Comparison of ENCODE assay signal across 24 cellular contexts in genomic region chr2:36360834-36361233, GRCh38. TPM values are rescaled to one million over a fixed set of nuclear protein-coding genes. Genes with fewer than 3 reads are reported as not detected.
DNase-seq lines count a peak whose midpoint lies in the region; ATAC-seq, FAIRE-seq and TF ChIP-seq lines count a peak whose summit lies in the region.
"Had no signal": no experiment of that assay in that cellular context is flagged by ENCODE, and none has a peak within 500 bp of the region (broad histone marks: within the 10 kb centered on the region; RNA-seq: fewer than 3 reads in every experiment).

No MANE protein-coding gene starts in this region.

- peaks cover 73% of the 10 kb centered on the region for H3K4me1 Mint-ChIP-seq in osteocyte (ENCODE audit: unreplicated experiment)
- H3K4me1 Mint-ChIP-seq in activated T-helper 1 cell treated with anti-CD3 and anti-CD28 coated beads, Interleukin-12 subunit alpha, Interleukin-12 subunit beta, Interleukin-2, Interleukin-4 antibody, amounts not matched to agents 30 ng/mL and 10 ng/mL and 1 ng/mL, durations not matched to agents 14 hours and 24 hours and 36 hours (ENCODE audit: low read depth), result peaks cover 30% of the 10 kb centered on the region
- peaks cover 21% of the 10 kb centered on the region for H3K4me1 Mint-ChIP-seq in activated CD8-positive, alpha-beta memory T cell treated with anti-CD3 and anti-CD28 coated beads, Interleukin-2, amount 10 ng/mL, durations not matched to agents 7 days and 5 days

- H3K27me3 ChIP-seq in HepG2 (ENCODE audit: control insufficient read depth in 1 of 2, insufficient read depth in 2 of 2, low read length in 2 of 2) (no peaks in the 10 kb centered on the region; a peak in 1 of 5 replicates), right lobe of liver (peaks cover 0 to 7% of the 10 kb centered on the region in 2 donors), mammary epithelial cell (ENCODE audit: insufficient read depth, low read length) (no peaks in the 10 kb centered on the region), PC-3 (ENCODE audit: low read length) (no peaks in the 10 kb centered on the region)
- H3K27me3 ChIP-seq: esophagus muscularis mucosa had no signal

- H3K4me3 Mint-ChIP-seq in osteocyte (ENCODE audit: unreplicated experiment), result no peak overlapping the region
- no peak overlapping the region for H3K4me3 Mint-ChIP-seq in activated T-helper 1 cell treated with anti-CD3 and anti-CD28 coated beads, Interleukin-12 subunit alpha, Interleukin-12 subunit beta, Interleukin-2, Interleukin-4 antibody, amounts not matched to agents 30 ng/mL and 10 ng/mL and 1 ng/mL, durations not matched to agents 14 hours and 24 hours and 36 hours
- H3K4me3 Mint-ChIP-seq in activated CD8-positive, alpha-beta memory T cell treated with anti-CD3 and anti-CD28 coated beads, Interleukin-2, amount 10 ng/mL, durations not matched to agents 7 days and 5 days, result no peak overlapping the region
- H3K4me3 Mint-ChIP-seq: activated naive CD8-positive, alpha-beta T cell treated with anti-CD3 and anti-CD28 coated beads for 36 hours; CD4-positive, alpha-beta memory T cell; naive thymus-derived CD4-positive, alpha-beta T cell had no signal

- CTCF ChIA-PET in HepG2 (lab: Yijun Ruan, JAX; ENCODE audit: low intra/inter-chr PET ratio, low total read pairs), result no interaction called here
- CTCF ChIA-PET in mammary epithelial cell (lab: Charles Lee; ENCODE audit: low non-redundant PET), result no interaction called here
- CTCF ChIA-PET in PC-3 (lab: Charles Lee), result no interaction called here
- CTCF ChIA-PET in activated CD8-positive, alpha-beta memory T cell treated with anti-CD3 and anti-CD28 coated beads, Interleukin-2, amount 10 ng/mL, durations not matched to agents 7 days and 5 days (lab: Charles Lee), result no interaction called here

- H2AFZ ChIP-seq in HepG2 (ENCODE audit: low read length), result no peak overlapping the region
- no peak overlapping the region for H2AFZ ChIP-seq in mammary epithelial cell (ENCODE audit: low read depth, low read length)
- no peak overlapping the region for H2AFZ ChIP-seq in PC-3 (ENCODE audit: low read length)
- H2AFZ ChIP-seq: parathyroid adenoma had no signal

- in situ Hi-C loops in HepG2 (cut with HindIII; ENCODE audit: extremely low pct_ligation_motif_present, low pct_unique_long_range_greater_than_20kb), result no loop called here
- in situ Hi-C loops in mammary epithelial cell (cut with MboI; ENCODE audit: low sequenced_read_pairs in 2 of 2), result loop anchor here in 1 of 2 donors (10.0 kb wide), 1 partner anchor 94 kb away; no protein-coding TSS in a partner anchor

- H3K27me3 Mint-ChIP-seq in osteocyte (ENCODE audit: unreplicated experiment), result no peaks in the 10 kb centered on the region
- peaks cover 51% of the 10 kb centered on the region for H3K27me3 Mint-ChIP-seq in activated T-helper 1 cell treated with anti-CD3 and anti-CD28 coated beads, Interleukin-12 subunit alpha, Interleukin-12 subunit beta, Interleukin-2, Interleukin-4 antibody, amounts not matched to agents 30 ng/mL and 10 ng/mL and 1 ng/mL, durations not matched to agents 14 hours and 24 hours and 36 hours (ENCODE audit: insufficient read depth)
- peaks cover 36% of the 10 kb centered on the region for H3K27me3 Mint-ChIP-seq in activated CD8-positive, alpha-beta memory T cell treated with anti-CD3 and anti-CD28 coated beads, Interleukin-2, amount 10 ng/mL, durations not matched to agents 7 days and 5 days

- dilution Hi-C loops in mammary epithelial cell (cut with HindIII; ENCODE audit: low sequenced_read_pairs), result no loop called here

- H3K27ac ChIP-seq in HepG2 (ENCODE audit: extremely low read length, insufficient read depth, low read length) (peak overlapping the region; percentile 3), right lobe of liver (no peak overlapping the region), mammary epithelial cell (ENCODE audit: insufficient read depth, low read depth, low read length) (peak overlapping the region; percentile 80), PC-3 (ENCODE audit: low read length) (no peak overlapping the region)
- H3K27ac ChIP-seq: parathyroid adenoma, WERI-Rb-1 had no signal

- TF ChIP-seq CTCF in HepG2 (CRISPR knock-in tag; IDR thresholded peaks at IDR 0.05) (no peak), right lobe of liver (IDR thresholded peaks at IDR 0.05) (no peak), mammary epithelial cell (conservative IDR thresholded peaks at IDR 0.05 in 1 of 2, IDR thresholded peaks at IDR 0.05 in 1 of 2; ENCODE audit: extremely low read depth in 1 of 2, insufficient read depth in 1 of 2, low read depth in 1 of 2, low read length in 2 of 2) (no peak), osteocyte (IDR thresholded peaks at IDR 0.05) (no peak), PC-3 (conservative IDR thresholded peaks at IDR 0.05; ENCODE audit: low read depth, low read length) (no peak)

- no TSS peak for BruUV-seq in HepG2 (replicated peaks; lab: Mats Ljungman, UMichigan)
- no TSS peak for BruUV-seq in mammary epithelial cell (replicated peaks; lab: Mats Ljungman, UMichigan)
- BruUV-seq in PC-3 (replicated peaks; lab: Mats Ljungman, UMichigan), result no TSS peak

- TF ChIP-seq POLR2A in HepG2 (IDR thresholded peaks at IDR 0.05; ENCODE audit: insufficient read depth in 1 of 2, low read depth in 2 of 2, low read length in 2 of 2) (no peak), right lobe of liver (IDR thresholded peaks at IDR 0.05) (no peak)

- peaks cover 5% of the 10 kb centered on the region for H3K36me3 Mint-ChIP-seq in osteocyte (ENCODE audit: unreplicated experiment)
- H3K36me3 Mint-ChIP-seq in activated T-helper 1 cell treated with anti-CD3 and anti-CD28 coated beads, Interleukin-12 subunit alpha, Interleukin-12 subunit beta, Interleukin-2, Interleukin-4 antibody, amounts not matched to agents 30 ng/mL and 10 ng/mL and 1 ng/mL, durations not matched to agents 14 hours and 24 hours and 36 hours (ENCODE audit: low read depth), result no peaks in the 10 kb centered on the region
- no peaks in the 10 kb centered on the region for H3K36me3 Mint-ChIP-seq in activated CD8-positive, alpha-beta memory T cell treated with anti-CD3 and anti-CD28 coated beads, Interleukin-2, amount 10 ng/mL, durations not matched to agents 7 days and 5 days
- H3K36me3 Mint-ChIP-seq: activated naive CD8-positive, alpha-beta T cell treated with anti-CD3 and anti-CD28 coated beads for 36 hours; naive thymus-derived CD4-positive, alpha-beta T cell had no signal

- H3F3A ChIP-seq in PC-3 (ENCODE audit: low read length, unreplicated experiment), result no peaks in the 10 kb centered on the region

- no peaks in the 10 kb centered on the region for H3K36me3 ChIP-seq in HepG2 (replicated peaks in 1 of 2; ENCODE audit: control insufficient read depth in 1 of 2, insufficient read depth in 2 of 2, low read length in 2 of 2)
- H3K36me3 ChIP-seq in right lobe of liver, result no peaks in the 10 kb centered on the region
- H3K36me3 ChIP-seq in mammary epithelial cell (ENCODE audit: insufficient read depth, low read length), result peaks cover 2% of the 10 kb centered on the region
- peaks cover 7% of the 10 kb centered on the region; the same call in 1 of the 2 replicates for H3K36me3 ChIP-seq in PC-3 (ENCODE audit: low read depth, low read length)
- H3K36me3 ChIP-seq: esophagus muscularis mucosa, heart left ventricle, WERI-Rb-1 had no signal

- H3K9me3 ChIP-seq in HepG2 (ENCODE audit: low read length) (no peaks in the 10 kb centered on the region), right lobe of liver (no peaks in the 10 kb centered on the region), mammary epithelial cell (replicated peaks; ENCODE audit: insufficient read depth, low read length) (no peaks in the 10 kb centered on the region), PC-3 (ENCODE audit: low read length) (no peaks in the 10 kb centered on the region)
- H3K9me3 ChIP-seq: esophagus muscularis mucosa, heart left ventricle had no signal

- H3K4me3 ChIP-seq in HepG2 (replicated peaks in 1 of 3; ENCODE audit: insufficient read depth in 1 of 3, low read depth in 2 of 3, low read length in 3 of 3), result no peak overlapping the region; a peak in 1 of 6 replicates
- H3K4me3 ChIP-seq in right lobe of liver, result no peak overlapping the region
- peak overlapping the region in 2 of 3 experiments; percentile 5 to 13 for H3K4me3 ChIP-seq in mammary epithelial cell (replicated peaks in 1 of 3; ENCODE audit: insufficient read depth in 1 of 3, low read depth in 2 of 3, low read length in 3 of 3)
- no peak overlapping the region for H3K4me3 ChIP-seq in PC-3 (ENCODE audit: low read length)
- H3K4me3 ChIP-seq: heart left ventricle had no signal

- peak overlapping the region; percentile 96 for H3K27ac Mint-ChIP-seq in osteocyte (ENCODE audit: unreplicated experiment)
- no peak overlapping the region for H3K27ac Mint-ChIP-seq in activated T-helper 1 cell treated with anti-CD3 and anti-CD28 coated beads, Interleukin-12 subunit alpha, Interleukin-12 subunit beta, Interleukin-2, Interleukin-4 antibody, amounts not matched to agents 30 ng/mL and 10 ng/mL and 1 ng/mL, durations not matched to agents 14 hours and 24 hours and 36 hours
- no peak overlapping the region for H3K27ac Mint-ChIP-seq in activated CD8-positive, alpha-beta memory T cell treated with anti-CD3 and anti-CD28 coated beads, Interleukin-2, amount 10 ng/mL, durations not matched to agents 7 days and 5 days
- H3K27ac Mint-ChIP-seq: activated naive CD8-positive, alpha-beta T cell treated with anti-CD3 and anti-CD28 coated beads for 36 hours; CD4-positive, alpha-beta memory T cell; naive thymus-derived CD4-positive, alpha-beta T cell had no signal

- POLR2A ChIA-PET in HepG2 (lab: Yijun Ruan, JAX), result no interaction called here
- POLR2A ChIA-PET in PC-3 (lab: Charles Lee; ENCODE audit: unreplicated experiment), result interaction anchor here (0.6 kb wide), 1 partner anchor 43 kb away, joined by 4 read pairs; no protein-coding TSS in a partner anchor

- peak overlapping the region; percentile 78 for H3K4me2 ChIP-seq in HepG2 (ENCODE audit: low read depth, low read length)
- peak overlapping the region; percentile 79 for H3K4me2 ChIP-seq in mammary epithelial cell (ENCODE audit: insufficient read depth, low read depth, low read length)
- no peak overlapping the region; the same call in 1 of the 2 replicates for H3K4me2 ChIP-seq in PC-3 (ENCODE audit: low read length)

- 14% methylated on average over 1 of the region's 1 CpG for WGBS in HepG2 (ENCODE audit: low lambda C conversion rate)
- 10% methylated on average over 1 of the region's 1 CpG for WGBS in right lobe of liver (ENCODE audit: insufficient coverage, low coverage, low lambda C conversion rate, missing lambda C conversion rate)
- 17% methylated on average over 1 of the region's 1 CpG for WGBS in mammary epithelial cell (ENCODE audit: low coverage, missing lambda C conversion rate)

- TF ChIP-seq EP300 in HepG2 (IDR thresholded peaks at IDR 0.05; ENCODE audit: low read depth in 2 of 2, low read length in 2 of 2) (peak in 1 of 2 experiments; percentile 71; a peak in 2 of 4 replicates), HepG2 (CRISPR knock-in tag; IDR thresholded peaks at IDR 0.05; ENCODE audit: borderline replicate concordance) (no peak)

- no peak overlapping the region for H3K9ac ChIP-seq in HepG2 (ENCODE audit: insufficient read depth, low read depth, low read length)
- H3K9ac ChIP-seq in mammary epithelial cell (ENCODE audit: insufficient read depth, low read length), result no peak overlapping the region
- no peak overlapping the region for H3K9ac ChIP-seq in PC-3 (ENCODE audit: low read length)
- H3K9ac ChIP-seq: parathyroid adenoma had no signal

- intact Hi-C loops in HepG2 (cut with micrococcal nuclease; ENCODE audit: unreplicated experiment) (no loop called here), right lobe of liver (cut with DNase I) (no loop called here), mammary epithelial cell (cut with micrococcal nuclease) (loop anchor here (2.0 kb wide), 1 partner anchor 48 kb away; no protein-coding TSS in a partner anchor), PC-3 (cut with micrococcal nuclease) (no loop called here)
- intact Hi-C loops in activated T-helper 1 cell treated with anti-CD3 and anti-CD28 coated beads, Interleukin-12 subunit alpha, Interleukin-12 subunit beta, Interleukin-2, Interleukin-4 antibody, amounts not matched to agents 30 ng/mL and 10 ng/mL and 1 ng/mL, durations not matched to agents 14 hours and 24 hours and 36 hours (cut with micrococcal nuclease), result no loop called here

- H3K79me2 ChIP-seq in HepG2 (ENCODE audit: insufficient read depth, low read length) (peaks cover 97% of the 10 kb centered on the region), mammary epithelial cell (ENCODE audit: insufficient read depth, low read length) (peaks cover 98% of the 10 kb centered on the region), PC-3 (ENCODE audit: low read length) (peaks cover 97% of the 10 kb centered on the region)

- no peak for ATAC-seq in HepG2
- no peak for ATAC-seq in right lobe of liver
- ATAC-seq in PC-3, result no peak
- ATAC-seq in activated CD8-positive, alpha-beta memory T cell treated with anti-CD3 and anti-CD28 coated beads, Interleukin-2, amount 10 ng/mL, durations not matched to agents 7 days and 5 days, result no peak
- ATAC-seq: heart left ventricle; naive thymus-derived CD4-positive, alpha-beta T cell had no signal

- DNase-seq in HepG2 (ENCODE audit: low spot score), result no peak
- no peak for DNase-seq in right lobe of liver
- DNase-seq in mammary epithelial cell, result no peak
- no peak for DNase-seq in osteocyte (ENCODE audit: extremely low spot score, unreplicated experiment)
- DNase-seq in PC-3, result no peak
- no peak for DNase-seq in activated T-helper 1 cell treated with anti-CD3 and anti-CD28 coated beads, Interleukin-12 subunit alpha, Interleukin-12 subunit beta, Interleukin-2, Interleukin-4 antibody, amounts not matched to agents 30 ng/mL and 10 ng/mL and 1 ng/mL, durations not matched to agents 14 hours and 24 hours and 36 hours (ENCODE audit: low spot score)
- no peak for DNase-seq in activated CD8-positive, alpha-beta memory T cell treated with anti-CD3 and anti-CD28 coated beads, Interleukin-2, amount 10 ng/mL, durations not matched to agents 7 days and 5 days
- no peak for DNase-seq in NCI-H446 (lab: John Stamatoyannopoulos, UW)
- DNase-seq: ACHN; activated naive CD8-positive, alpha-beta T cell treated with anti-CD3 and anti-CD28 coated beads for 36 hours; CD4-positive, alpha-beta memory T cell; DMS79 treated with DMSO at 0.1 percent for 48 hours; heart left ventricle; KBM-7; naive thymus-derived CD4-positive, alpha-beta T cell; NCI-H2081 treated with DMSO at 0.1 percent for 48 hours; NCI-H510A treated with DMSO at 0.1 percent for 48 hours; Right ventricle myocardium superior; stimulated activated CD4-positive, alpha-beta T cell treated with anti-CD3 and anti-CD28 coated beads, Interleukin-4, amount 100 ng/mL, for 4 hours; substantia nigra; WERI-Rb-1 had no signal

- TF ChIP-seq RAD21 in HepG2 (CRISPR knock-in tag; IDR thresholded peaks at IDR 0.05), result no peak

- H3K4me1 ChIP-seq in HepG2 (ENCODE audit: insufficient read depth, low read length) (peaks cover 65% of the 10 kb centered on the region), right lobe of liver (peaks cover 0 to 12% (median 4%) of the 10 kb centered on the region in 4 donors), mammary epithelial cell (ENCODE audit: insufficient read depth, low read length) (peaks cover 57% of the 10 kb centered on the region), PC-3 (ENCODE audit: insufficient read depth, low read length) (peaks cover 40% of the 10 kb centered on the region)

- H3K9me3 Mint-ChIP-seq in osteocyte (ENCODE audit: unreplicated experiment), result no peaks in the 10 kb centered on the region
- H3K9me3 Mint-ChIP-seq in activated T-helper 1 cell treated with anti-CD3 and anti-CD28 coated beads, Interleukin-12 subunit alpha, Interleukin-12 subunit beta, Interleukin-2, Interleukin-4 antibody, amounts not matched to agents 30 ng/mL and 10 ng/mL and 1 ng/mL, durations not matched to agents 14 hours and 24 hours and 36 hours, result no peaks in the 10 kb centered on the region
- H3K9me3 Mint-ChIP-seq in activated CD8-positive, alpha-beta memory T cell treated with anti-CD3 and anti-CD28 coated beads, Interleukin-2, amount 10 ng/mL, durations not matched to agents 7 days and 5 days (ENCODE audit: low read depth), result no peaks in the 10 kb centered on the region
- H3K9me3 Mint-ChIP-seq: activated naive CD8-positive, alpha-beta T cell treated with anti-CD3 and anti-CD28 coated beads for 36 hours; naive thymus-derived CD4-positive, alpha-beta T cell had no signal

- no peaks in the 10 kb centered on the region for H3K9me2 ChIP-seq in PC-3 (replicated peaks; ENCODE audit: low read length)

- no peak for FAIRE-seq in HepG2 (lab: Jason Lieb, UNC)
- FAIRE-seq: bronchial epithelial cell had no signal

- H4K20me1 ChIP-seq in HepG2 (ENCODE audit: insufficient read depth, low read length), result peaks cover 73% of the 10 kb centered on the region
- H4K20me1 ChIP-seq in mammary epithelial cell (ENCODE audit: insufficient read depth, low read length), result no peaks in the 10 kb centered on the region
- H4K20me1 ChIP-seq in PC-3 (ENCODE audit: low read length), result peaks cover 67% of the 10 kb centered on the region

RNA-seq across cellular contexts. Expression of gene CRIM1, which starts 5.3 kb away (rescaled TPM):
- 21.5 and 39.1 TPM in 2 replicates for total RNA-seq in HepG2 (2016; rRNA removed; fragmentation: Illumina TruSeq; extraction: Trizol)
- 87.0 and 95.7 TPM in 2 replicates for total RNA-seq in HepG2 (2016; cell fraction: cytosol; rRNA removed; fragmentation: Illumina TruSeq; extraction: Trizol; ENCODE audit: low read depth)
- 19.5 and 37.7 TPM in 2 replicates for total RNA-seq in HepG2 (2016; cell fraction: insoluble cytoplasmic fraction; rRNA removed; fragmentation: Illumina TruSeq; extraction: Trizol)
- total RNA-seq in HepG2 (2016; cell fraction: membrane; rRNA removed; fragmentation: Illumina TruSeq; extraction: Trizol), result 21.6 and 24.0 TPM in 2 replicates
- total RNA-seq in HepG2 (2016; cell fraction: nucleus; rRNA removed; fragmentation: Illumina TruSeq; extraction: Trizol), result 70.5 and 71.4 TPM in 2 replicates
- 61.6 and 69.9 TPM in 2 replicates for polyA plus RNA-seq in HepG2 (2011; rRNA removed)
- polyA plus RNA-seq in HepG2 (2011; cell fraction: cytosol; rRNA removed), result 47.0 and 57.8 TPM in 2 replicates
- polyA plus RNA-seq in HepG2 (2011; cell fraction: nucleus; rRNA removed), result 59.9 and 71.8 TPM in 2 replicates
- polyA plus RNA-seq in HepG2 (2012), result 47.6 and 59.6 TPM in 2 replicates
- polyA plus RNA-seq in HepG2 (2016; cell fraction: cytosol; fragmentation: Illumina TruSeq; extraction: Trizol; ENCODE audit: low read depth), result 1.1 and 2.4 TPM in 2 replicates
- 14.9 and 16.1 TPM in 2 replicates for polyA plus RNA-seq in HepG2 (2016; cell fraction: insoluble cytoplasmic fraction; fragmentation: Illumina TruSeq; extraction: Trizol; ENCODE audit: low read depth)
- 3.8 and 5.1 TPM in 2 replicates for polyA plus RNA-seq in HepG2 (2016; cell fraction: membrane; fragmentation: Illumina TruSeq; extraction: Trizol; ENCODE audit: low read depth)
- polyA plus RNA-seq in HepG2 (2016; cell fraction: nucleus; fragmentation: Illumina TruSeq; extraction: Trizol; ENCODE audit: insufficient read depth, low read depth), result 36.1 and 38.6 TPM in 2 replicates
- 452 and 516 TPM in 2 replicates for polyA minus RNA-seq in HepG2 (2011; rRNA and poly(A)+ RNA removed; ENCODE audit: low replicate concordance)
- 226 and 235 TPM in 2 replicates for polyA minus RNA-seq in HepG2 (2011; cell fraction: cytosol; rRNA and poly(A)+ RNA removed)
- 306 and 348 TPM in 2 replicates for polyA minus RNA-seq in HepG2 (2011; cell fraction: nucleus; rRNA and poly(A)+ RNA removed)
- 10 to 100 TPM in 4 of 6 experiments, 1 to 10 TPM in 2; 4.2 to 30.5 (median 16.7) TPM for total RNA-seq in right lobe of liver
- 100 to 1,000 TPM; 237 to 387 TPM for total RNA-seq in mammary epithelial cell
- 103 TPM for polyA plus RNA-seq in mammary epithelial cell
- 304 TPM for polyA minus RNA-seq in mammary epithelial cell
- 167 and 194 TPM in 2 replicates for total RNA-seq in osteocyte
- total RNA-seq in PC-3 (2014; rRNA removed), result 70.7 and 85.7 TPM in 2 replicates
- total RNA-seq in activated T-helper 1 cell treated with anti-CD3 and anti-CD28 coated beads, Interleukin-12 subunit alpha, Interleukin-12 subunit beta, Interleukin-2, Interleukin-4 antibody, amounts not matched to agents 30 ng/mL and 10 ng/mL and 1 ng/mL, durations not matched to agents 14 hours and 24 hours and 36 hours, result 15.3 and 17.6 TPM in 2 replicates
- total RNA-seq in activated CD8-positive, alpha-beta memory T cell treated with anti-CD3 and anti-CD28 coated beads, Interleukin-2, amount 10 ng/mL, durations not matched to agents 7 days and 5 days, result 10 to 100 TPM; 12.6 to 17.6 TPM

Comparison
In these comparisons a context has a peak if more than half of its experiments do, and no peak if none do; other contexts are left out.
1. H3K27ac ChIP-seq: peak in HepG2 (single experiment) and mammary epithelial cell (single experiment); none in right lobe of liver (0 of 3) and PC-3 (single experiment).
2. H3K4me3 ChIP-seq: peak in mammary epithelial cell (2 of 3); none in HepG2 (0 of 3), right lobe of liver (0 of 3) and PC-3 (single experiment).